ENCODE assay signal across 1 cellular context in genomic region chr20:35297153-35297552, GRCh38.
TF ChIP-seq lines count a peak whose summit lies in the region.

No MANE protein-coding gene starts in this region.

TF ChIP-seq in K562, 482 proteins besides CTCF, POLR2A, EP300 and RAD21:
- TF ChIP-seq COPS2 (conservative IDR thresholded peaks at IDR 0.05) (no peak), HEY1 (CRISPR knock-in tag; IDR thresholded peaks at IDR 0.05; ENCODE audit: borderline replicate concordance) (no peak), KLF1 (tag; IDR thresholded peaks at IDR 0.05) (no peak), THAP7 (CRISPR knock-in tag; IDR thresholded peaks at IDR 0.05) (no peak), PBX2 (CRISPR knock-in tag; IDR thresholded peaks at IDR 0.05; ENCODE audit: low read depth) (no peak), PBX2 (tag; conservative IDR thresholded peaks at IDR 0.05; ENCODE audit: low read depth) (no peak), ZNF165 (CRISPR knock-in tag; IDR thresholded peaks at IDR 0.05; ENCODE audit: borderline replicate concordance) (no peak), SIX5 (IDR thresholded peaks at IDR 0.05; ENCODE audit: borderline replicate concordance in 1 of 2, insufficient read depth in 1 of 2, low read depth in 1 of 2, low read length in 2 of 2) (no peak), ATF2 (CRISPR knock-in tag; IDR thresholded peaks at IDR 0.05) (no peak), ZSCAN29 (IDR thresholded peaks at IDR 0.05) (no peak), CBX8 (IDR thresholded peaks at IDR 0.05; ENCODE audit: borderline replicate concordance, extremely low read depth, low read depth, low read length, poor library complexity, severe bottlenecking) (no peak), XRCC3 (IDR thresholded peaks at IDR 0.05) (no peak), ZZZ3 (IDR thresholded peaks at IDR 0.05) (no peak), ZNF79 (CRISPR knock-in tag; IDR thresholded peaks at IDR 0.05; ENCODE audit: low read depth) (no peak)
- TF ChIP-seq, protein P1, sequence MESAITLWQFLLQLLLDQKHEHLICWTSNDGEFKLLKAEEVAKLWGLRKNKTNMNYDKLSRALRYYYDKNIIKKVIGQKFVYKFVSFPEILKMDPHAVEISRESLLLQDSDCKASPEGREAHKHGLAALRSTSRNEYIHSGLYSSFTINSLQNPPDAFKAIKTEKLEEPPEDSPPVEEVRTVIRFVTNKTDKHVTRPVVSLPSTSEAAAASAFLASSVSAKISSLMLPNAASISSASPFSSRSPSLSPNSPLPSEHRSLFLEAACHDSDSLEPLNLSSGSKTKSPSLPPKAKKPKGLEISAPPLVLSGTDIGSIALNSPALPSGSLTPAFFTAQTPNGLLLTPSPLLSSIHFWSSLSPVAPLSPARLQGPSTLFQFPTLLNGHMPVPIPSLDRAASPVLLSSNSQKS (CRISPR knock-in tag; IDR thresholded peaks at IDR 0.05), result no peak
- TF ChIP-seq, protein P2, sequence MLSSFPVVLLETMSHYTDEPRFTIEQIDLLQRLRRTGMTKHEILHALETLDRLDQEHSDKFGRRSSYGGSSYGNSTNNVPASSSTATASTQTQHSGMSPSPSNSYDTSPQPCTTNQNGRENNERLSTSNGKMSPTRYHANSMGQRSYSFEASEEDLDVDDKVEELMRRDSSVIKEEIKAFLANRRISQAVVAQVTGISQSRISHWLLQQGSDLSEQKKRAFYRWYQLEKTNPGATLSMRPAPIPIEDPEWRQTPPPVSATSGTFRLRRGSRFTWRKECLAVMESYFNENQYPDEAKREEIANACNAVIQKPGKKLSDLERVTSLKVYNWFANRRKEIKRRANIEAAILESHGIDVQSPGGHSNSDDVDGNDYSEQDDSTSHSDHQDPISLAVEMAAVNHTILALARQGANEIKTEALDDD (IDR thresholded peaks at IDR 0.05), result no peak
